ENCODE assay signal across 21 cellular contexts in the genomic region with DNA sequence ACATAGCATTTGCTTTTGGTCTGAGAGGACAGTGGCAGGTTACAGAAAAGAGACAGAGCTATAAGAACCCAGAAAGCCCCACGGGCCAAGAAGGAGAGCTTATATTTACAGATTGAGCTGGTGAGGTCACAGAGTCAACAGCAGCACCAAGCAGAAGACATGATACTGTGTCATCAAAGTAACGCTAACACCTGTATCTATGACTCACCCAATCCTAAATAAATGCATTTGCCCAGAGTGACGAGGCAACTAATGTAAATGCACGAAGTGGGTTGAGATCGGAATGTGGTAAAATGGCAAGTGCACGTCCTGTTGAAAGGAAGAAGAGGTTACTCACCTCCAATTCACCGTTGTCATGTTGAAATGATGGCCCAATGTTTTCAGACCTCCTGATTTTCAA. TPM values are rescaled to one million over a fixed set of nuclear protein-coding genes. Genes with fewer than 3 reads are reported as not detected.
"Had no signal": no experiment of that assay in that cellular context is flagged by ENCODE, and none has a peak within 500 bp of the region (broad histone marks: within the 10 kb centered on the region; RNA-seq: fewer than 3 reads in every experiment).

No MANE protein-coding gene starts in this region.

- DNase-seq: activated CD4-positive, alpha-beta T cell treated with anti-CD3 and anti-CD28 coated beads for 36 hours; activated CD4-positive, alpha-beta T cell treated with anti-CD3 and anti-CD28 coated beads, Interleukin-2, amount 50 U/mL, for 48 hours; activated naive CD4-positive, alpha-beta T cell treated with Interleukin-2 at 50 U/mL for 16 hours; body of pancreas; caudate nucleus; dorsolateral prefrontal cortex; foreskin melanocyte; glutamatergic neuron; hippocampal formation; lower lobe of right lung; sigmoid colon; spleen; stimulated activated CD4-positive, alpha-beta T cell treated with anti-CD3 and anti-CD28 coated beads, Interleukin-4, amount 100 ng/mL, for 4 hours; testis; upper lobe of left lung had no signal

- ATAC-seq: activated CD4-positive, alpha-beta T cell treated with anti-CD3 and anti-CD28 coated beads for 36 hours; activated T-helper 17 cell treated with anti-CD3 and anti-CD28 coated beads, Interleukin-2, amount 50 U/mL, for 72 hours; body of pancreas; lower lobe of right lung; natural killer cell treated with Interleukin-12 subunit alpha and Interleukin-12 subunit beta and Interleukin-15 and Interleukin-18, amount 100 ng/mL, for 72 hours; stimulated activated memory B cell treated with anti-CD40 and anti-IgM and Interleukin-4, amounts not matched to agents 10 μg/mL and 1 μg/mL and 100 μg/mL, for 72 hours; WTC11 had no signal

- H3K4me3 ChIP-seq: body of pancreas, dorsolateral prefrontal cortex, lower lobe of right lung, sigmoid colon, spleen, testis, upper lobe of left lung had no signal

RNA-seq across cellular contexts. Expression of a gene that starts 6.7 kb away (rescaled TPM):
- total RNA-seq: activated CD4-positive, alpha-beta T cell treated with anti-CD3 and anti-CD28 coated beads for 36 hours; activated T-helper 17 cell treated with anti-CD3 and anti-CD28 coated beads, Interleukin-2, amount 50 U/mL, for 72 hours; natural killer cell treated with Interleukin-12 subunit alpha and Interleukin-12 subunit beta and Interleukin-15 and Interleukin-18, amount 100 ng/mL, for 72 hours had no signal

RNA-seq across cellular contexts. Expression of a gene that starts 52.9 kb away (rescaled TPM):
- total RNA-seq: activated CD4-positive, alpha-beta T cell treated with anti-CD3 and anti-CD28 coated beads for 36 hours; activated T-helper 17 cell treated with anti-CD3 and anti-CD28 coated beads, Interleukin-2, amount 50 U/mL, for 72 hours; epithelial cell of proximal tubule; fibroblast of lung; natural killer cell treated with Interleukin-12 subunit alpha and Interleukin-12 subunit beta and Interleukin-15 and Interleukin-18, amount 100 ng/mL, for 72 hours had no signal
